In genomic region chr3:112086018-112086854, GRCh38 we compare ENCODE assay signal across 1 cellular context.
A peak's percentile ranks its signal among the peaks of the same experiment; 100 is the strongest.
TF ChIP-seq lines count a peak whose summit lies in the region.

Gene C3orf52, plus strand, starts transcription at chr3:112086389. Its CDS starts 19 bp downstream, at chr3:112086408.

TF ChIP-seq in K562, 482 proteins besides CTCF, POLR2A, EP300 and RAD21 (continued from another document and continues in another):
- TF ChIP-seq, protein P1, sequence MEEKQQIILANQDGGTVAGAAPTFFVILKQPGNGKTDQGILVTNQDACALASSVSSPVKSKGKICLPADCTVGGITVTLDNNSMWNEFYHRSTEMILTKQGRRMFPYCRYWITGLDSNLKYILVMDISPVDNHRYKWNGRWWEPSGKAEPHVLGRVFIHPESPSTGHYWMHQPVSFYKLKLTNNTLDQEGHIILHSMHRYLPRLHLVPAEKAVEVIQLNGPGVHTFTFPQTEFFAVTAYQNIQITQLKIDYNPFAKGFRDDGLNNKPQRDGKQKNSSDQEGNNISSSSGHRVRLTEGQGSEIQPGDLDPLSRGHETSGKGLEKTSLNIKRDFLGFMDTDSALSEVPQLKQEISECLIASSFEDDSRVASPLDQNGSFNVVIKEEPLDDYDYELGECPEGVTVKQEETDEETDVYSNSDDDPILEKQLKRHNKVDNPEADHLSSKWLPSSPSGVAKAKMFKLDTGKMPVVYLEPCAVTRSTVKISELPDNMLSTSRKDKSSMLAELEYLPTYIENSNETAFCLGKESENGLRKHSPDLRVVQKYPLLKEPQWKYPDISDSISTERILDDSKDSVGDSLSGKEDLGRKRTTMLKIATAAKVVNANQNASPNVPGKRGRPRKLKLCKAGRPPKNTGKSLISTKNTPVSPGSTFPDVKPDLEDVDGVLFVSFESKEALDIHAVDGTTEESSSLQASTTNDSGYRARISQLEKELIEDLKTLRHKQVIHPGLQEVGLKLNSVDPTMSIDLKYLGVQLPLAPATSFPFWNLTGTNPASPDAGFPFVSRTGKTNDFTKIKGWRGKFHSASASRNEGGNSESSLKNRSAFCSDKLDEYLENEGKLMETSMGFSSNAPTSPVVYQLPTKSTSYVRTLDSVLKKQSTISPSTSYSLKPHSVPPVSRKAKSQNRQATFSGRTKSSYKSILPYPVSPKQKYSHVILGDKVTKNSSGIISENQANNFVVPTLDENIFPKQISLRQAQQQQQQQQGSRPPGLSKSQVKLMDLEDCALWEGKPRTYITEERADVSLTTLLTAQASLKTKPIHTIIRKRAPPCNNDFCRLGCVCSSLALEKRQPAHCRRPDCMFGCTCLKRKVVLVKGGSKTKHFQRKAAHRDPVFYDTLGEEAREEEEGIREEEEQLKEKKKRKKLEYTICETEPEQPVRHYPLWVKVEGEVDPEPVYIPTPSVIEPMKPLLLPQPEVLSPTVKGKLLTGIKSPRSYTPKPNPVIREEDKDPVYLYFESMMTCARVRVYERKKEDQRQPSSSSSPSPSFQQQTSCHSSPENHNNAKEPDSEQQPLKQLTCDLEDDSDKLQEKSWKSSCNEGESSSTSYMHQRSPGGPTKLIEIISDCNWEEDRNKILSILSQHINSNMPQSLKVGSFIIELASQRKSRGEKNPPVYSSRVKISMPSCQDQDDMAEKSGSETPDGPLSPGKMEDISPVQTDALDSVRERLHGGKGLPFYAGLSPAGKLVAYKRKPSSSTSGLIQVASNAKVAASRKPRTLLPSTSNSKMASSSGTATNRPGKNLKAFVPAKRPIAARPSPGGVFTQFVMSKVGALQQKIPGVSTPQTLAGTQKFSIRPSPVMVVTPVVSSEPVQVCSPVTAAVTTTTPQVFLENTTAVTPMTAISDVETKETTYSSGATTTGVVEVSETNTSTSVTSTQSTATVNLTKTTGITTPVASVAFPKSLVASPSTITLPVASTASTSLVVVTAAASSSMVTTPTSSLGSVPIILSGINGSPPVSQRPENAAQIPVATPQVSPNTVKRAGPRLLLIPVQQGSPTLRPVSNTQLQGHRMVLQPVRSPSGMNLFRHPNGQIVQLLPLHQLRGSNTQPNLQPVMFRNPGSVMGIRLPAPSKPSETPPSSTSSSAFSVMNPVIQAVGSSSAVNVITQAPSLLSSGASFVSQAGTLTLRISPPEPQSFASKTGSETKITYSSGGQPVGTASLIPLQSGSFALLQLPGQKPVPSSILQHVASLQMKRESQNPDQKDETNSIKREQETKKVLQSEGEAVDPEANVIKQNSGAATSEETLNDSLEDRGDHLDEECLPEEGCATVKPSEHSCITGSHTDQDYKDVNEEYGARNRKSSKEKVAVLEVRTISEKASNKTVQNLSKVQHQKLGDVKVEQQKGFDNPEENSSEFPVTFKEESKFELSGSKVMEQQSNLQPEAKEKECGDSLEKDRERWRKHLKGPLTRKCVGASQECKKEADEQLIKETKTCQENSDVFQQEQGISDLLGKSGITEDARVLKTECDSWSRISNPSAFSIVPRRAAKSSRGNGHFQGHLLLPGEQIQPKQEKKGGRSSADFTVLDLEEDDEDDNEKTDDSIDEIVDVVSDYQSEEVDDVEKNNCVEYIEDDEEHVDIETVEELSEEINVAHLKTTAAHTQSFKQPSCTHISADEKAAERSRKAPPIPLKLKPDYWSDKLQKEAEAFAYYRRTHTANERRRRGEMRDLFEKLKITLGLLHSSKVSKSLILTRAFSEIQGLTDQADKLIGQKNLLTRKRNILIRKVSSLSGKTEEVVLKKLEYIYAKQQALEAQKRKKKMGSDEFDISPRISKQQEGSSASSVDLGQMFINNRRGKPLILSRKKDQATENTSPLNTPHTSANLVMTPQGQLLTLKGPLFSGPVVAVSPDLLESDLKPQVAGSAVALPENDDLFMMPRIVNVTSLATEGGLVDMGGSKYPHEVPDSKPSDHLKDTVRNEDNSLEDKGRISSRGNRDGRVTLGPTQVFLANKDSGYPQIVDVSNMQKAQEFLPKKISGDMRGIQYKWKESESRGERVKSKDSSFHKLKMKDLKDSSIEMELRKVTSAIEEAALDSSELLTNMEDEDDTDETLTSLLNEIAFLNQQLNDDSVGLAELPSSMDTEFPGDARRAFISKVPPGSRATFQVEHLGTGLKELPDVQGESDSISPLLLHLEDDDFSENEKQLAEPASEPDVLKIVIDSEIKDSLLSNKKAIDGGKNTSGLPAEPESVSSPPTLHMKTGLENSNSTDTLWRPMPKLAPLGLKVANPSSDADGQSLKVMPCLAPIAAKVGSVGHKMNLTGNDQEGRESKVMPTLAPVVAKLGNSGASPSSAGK (IDR thresholded peaks at IDR 0.05): peak; percentile 97
- TF ChIP-seq FOXM1 (IDR thresholded peaks at IDR 0.05; ENCODE audit: low read depth): no peak
- no peak for TF ChIP-seq FOXM1 (CRISPR knock-in tag; IDR thresholded peaks at IDR 0.05; ENCODE audit: low read depth)
- no peak for TF ChIP-seq ZNF785 (CRISPR knock-in tag; IDR thresholded peaks at IDR 0.05)
- no peak for TF ChIP-seq MAFF (IDR thresholded peaks at IDR 0.05; ENCODE audit: low read length)
- no peak for TF ChIP-seq USF1 (CRISPR knock-in tag; IDR thresholded peaks at IDR 0.05)
- TF ChIP-seq HES1 (IDR thresholded peaks at IDR 0.05; ENCODE audit: low read depth): no peak
- TF ChIP-seq, protein P2, sequence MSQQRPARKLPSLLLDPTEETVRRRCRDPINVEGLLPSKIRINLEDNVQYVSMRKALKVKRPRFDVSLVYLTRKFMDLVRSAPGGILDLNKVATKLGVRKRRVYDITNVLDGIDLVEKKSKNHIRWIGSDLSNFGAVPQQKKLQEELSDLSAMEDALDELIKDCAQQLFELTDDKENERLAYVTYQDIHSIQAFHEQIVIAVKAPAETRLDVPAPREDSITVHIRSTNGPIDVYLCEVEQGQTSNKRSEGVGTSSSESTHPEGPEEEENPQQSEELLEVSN (IDR thresholded peaks at IDR 0.05; ENCODE audit: borderline replicate concordance in 1 of 2, extremely low read depth in 1 of 2, insufficient read depth in 1 of 2, insufficient read length in 1 of 2, low read depth in 1 of 2, low read length in 1 of 2, poor library complexity in 1 of 2, severe bottlenecking in 1 of 2): peak; percentile 86 to 91
- TF ChIP-seq POU5F1 (IDR thresholded peaks at IDR 0.05; ENCODE audit: borderline replicate concordance, low read depth, low read length, partially characterized antibody): no peak
- TF ChIP-seq, protein P3, sequence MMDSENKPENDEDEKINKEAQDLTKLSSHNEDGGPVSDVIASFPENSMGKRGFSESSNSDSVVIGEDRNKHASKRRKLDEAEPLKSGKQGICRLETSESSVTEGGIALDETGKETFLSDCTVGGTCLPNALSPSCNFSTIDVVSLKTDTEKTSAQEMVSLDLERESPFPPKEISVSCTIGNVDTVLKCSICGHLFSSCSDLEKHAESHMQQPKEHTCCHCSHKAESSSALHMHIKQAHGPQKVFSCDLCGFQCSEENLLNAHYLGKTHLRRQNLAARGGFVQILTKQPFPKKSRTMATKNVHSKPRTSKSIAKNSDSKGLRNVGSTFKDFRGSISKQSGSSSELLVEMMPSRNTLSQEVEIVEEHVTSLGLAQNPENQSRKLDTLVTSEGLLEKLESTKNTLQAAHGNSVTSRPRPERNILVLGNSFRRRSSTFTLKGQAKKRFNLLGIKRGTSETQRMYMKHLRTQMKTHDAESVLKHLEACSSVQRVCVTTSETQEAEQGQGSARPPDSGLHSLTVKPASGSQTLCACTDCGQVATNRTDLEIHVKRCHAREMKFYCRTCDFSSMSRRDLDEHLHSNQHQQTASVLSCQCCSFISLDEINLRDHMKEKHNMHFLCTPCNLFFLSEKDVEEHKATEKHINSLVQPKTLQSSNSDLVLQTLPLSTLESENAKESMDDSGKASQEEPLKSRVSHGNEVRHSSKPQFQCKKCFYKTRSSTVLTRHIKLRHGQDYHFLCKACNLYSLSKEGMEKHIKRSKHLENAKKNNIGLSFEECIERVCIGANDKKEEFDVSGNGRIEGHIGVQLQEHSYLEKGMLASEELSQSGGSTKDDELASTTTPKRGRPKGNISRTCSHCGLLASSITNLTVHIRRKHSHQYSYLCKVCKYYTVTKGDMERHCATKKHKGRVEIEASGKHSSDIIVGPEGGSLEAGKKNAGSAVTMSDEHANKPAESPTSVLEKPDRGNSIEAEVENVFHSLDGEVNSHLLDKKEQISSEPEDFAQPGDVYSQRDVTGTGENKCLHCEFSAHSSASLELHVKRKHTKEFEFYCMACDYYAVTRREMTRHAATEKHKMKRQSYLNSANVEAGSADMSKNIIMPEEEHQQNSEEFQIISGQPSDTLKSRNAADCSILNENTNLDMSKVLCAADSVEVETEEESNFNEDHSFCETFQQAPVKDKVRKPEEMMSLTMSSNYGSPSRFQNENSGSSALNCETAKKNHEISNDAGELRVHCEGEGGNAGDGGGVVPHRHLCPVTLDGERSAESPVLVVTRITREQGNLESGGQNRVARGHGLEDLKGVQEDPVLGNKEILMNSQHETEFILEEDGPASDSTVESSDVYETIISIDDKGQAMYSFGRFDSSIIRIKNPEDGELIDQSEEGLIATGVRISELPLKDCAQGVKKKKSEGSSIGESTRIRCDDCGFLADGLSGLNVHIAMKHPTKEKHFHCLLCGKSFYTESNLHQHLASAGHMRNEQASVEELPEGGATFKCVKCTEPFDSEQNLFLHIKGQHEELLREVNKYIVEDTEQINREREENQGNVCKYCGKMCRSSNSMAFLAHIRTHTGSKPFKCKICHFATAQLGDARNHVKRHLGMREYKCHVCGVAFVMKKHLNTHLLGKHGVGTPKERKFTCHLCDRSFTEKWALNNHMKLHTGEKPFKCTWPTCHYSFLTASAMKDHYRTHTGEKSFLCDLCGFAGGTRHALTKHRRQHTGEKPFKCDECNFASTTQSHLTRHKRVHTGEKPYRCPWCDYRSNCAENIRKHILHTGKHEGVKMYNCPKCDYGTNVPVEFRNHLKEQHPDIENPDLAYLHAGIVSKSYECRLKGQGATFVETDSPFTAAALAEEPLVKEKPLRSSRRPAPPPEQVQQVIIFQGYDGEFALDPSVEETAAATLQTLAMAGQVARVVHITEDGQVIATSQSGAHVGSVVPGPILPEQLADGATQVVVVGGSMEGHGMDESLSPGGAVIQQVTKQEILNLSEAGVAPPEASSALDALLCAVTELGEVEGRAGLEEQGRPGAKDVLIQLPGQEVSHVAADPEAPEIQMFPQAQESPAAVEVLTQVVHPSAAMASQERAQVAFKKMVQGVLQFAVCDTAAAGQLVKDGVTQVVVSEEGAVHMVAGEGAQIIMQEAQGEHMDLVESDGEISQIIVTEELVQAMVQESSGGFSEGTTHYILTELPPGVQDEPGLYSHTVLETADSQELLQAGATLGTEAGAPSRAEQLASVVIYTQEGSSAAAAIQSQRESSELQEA (IDR thresholded peaks at IDR 0.05; ENCODE audit: low read depth): no peak
- TF ChIP-seq ETV1 (tag; conservative IDR thresholded peaks at IDR 0.05; ENCODE audit: low read depth): no peak
- TF ChIP-seq MTA3 (IDR thresholded peaks at IDR 0.05; ENCODE audit: borderline replicate concordance): peak; percentile 49; the same call in 1 of the 2 replicates
- no peak for TF ChIP-seq RBM39 (optimal IDR thresholded peaks at IDR 0.05; ENCODE audit: low read depth, low read length)
- TF ChIP-seq, protein P4, sequence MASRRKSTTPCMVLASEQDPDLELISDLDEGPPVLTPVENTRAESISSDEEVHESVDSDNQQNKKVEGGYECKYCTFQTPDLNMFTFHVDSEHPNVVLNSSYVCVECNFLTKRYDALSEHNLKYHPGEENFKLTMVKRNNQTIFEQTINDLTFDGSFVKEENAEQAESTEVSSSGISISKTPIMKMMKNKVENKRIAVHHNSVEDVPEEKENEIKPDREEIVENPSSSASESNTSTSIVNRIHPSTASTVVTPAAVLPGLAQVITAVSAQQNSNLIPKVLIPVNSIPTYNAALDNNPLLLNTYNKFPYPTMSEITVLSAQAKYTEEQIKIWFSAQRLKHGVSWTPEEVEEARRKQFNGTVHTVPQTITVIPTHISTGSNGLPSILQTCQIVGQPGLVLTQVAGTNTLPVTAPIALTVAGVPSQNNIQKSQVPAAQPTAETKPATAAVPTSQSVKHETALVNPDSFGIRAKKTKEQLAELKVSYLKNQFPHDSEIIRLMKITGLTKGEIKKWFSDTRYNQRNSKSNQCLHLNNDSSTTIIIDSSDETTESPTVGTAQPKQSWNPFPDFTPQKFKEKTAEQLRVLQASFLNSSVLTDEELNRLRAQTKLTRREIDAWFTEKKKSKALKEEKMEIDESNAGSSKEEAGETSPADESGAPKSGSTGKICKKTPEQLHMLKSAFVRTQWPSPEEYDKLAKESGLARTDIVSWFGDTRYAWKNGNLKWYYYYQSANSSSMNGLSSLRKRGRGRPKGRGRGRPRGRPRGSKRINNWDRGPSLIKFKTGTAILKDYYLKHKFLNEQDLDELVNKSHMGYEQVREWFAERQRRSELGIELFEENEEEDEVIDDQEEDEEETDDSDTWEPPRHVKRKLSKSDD (conservative IDR thresholded peaks at IDR 0.05; ENCODE audit: low read length): no peak
- TF ChIP-seq STAT5B (CRISPR knock-in tag; IDR thresholded peaks at IDR 0.05): no peak
- no peak for TF ChIP-seq FOXP1 (CRISPR knock-in tag; IDR thresholded peaks at IDR 0.05)
- TF ChIP-seq, protein P5, sequence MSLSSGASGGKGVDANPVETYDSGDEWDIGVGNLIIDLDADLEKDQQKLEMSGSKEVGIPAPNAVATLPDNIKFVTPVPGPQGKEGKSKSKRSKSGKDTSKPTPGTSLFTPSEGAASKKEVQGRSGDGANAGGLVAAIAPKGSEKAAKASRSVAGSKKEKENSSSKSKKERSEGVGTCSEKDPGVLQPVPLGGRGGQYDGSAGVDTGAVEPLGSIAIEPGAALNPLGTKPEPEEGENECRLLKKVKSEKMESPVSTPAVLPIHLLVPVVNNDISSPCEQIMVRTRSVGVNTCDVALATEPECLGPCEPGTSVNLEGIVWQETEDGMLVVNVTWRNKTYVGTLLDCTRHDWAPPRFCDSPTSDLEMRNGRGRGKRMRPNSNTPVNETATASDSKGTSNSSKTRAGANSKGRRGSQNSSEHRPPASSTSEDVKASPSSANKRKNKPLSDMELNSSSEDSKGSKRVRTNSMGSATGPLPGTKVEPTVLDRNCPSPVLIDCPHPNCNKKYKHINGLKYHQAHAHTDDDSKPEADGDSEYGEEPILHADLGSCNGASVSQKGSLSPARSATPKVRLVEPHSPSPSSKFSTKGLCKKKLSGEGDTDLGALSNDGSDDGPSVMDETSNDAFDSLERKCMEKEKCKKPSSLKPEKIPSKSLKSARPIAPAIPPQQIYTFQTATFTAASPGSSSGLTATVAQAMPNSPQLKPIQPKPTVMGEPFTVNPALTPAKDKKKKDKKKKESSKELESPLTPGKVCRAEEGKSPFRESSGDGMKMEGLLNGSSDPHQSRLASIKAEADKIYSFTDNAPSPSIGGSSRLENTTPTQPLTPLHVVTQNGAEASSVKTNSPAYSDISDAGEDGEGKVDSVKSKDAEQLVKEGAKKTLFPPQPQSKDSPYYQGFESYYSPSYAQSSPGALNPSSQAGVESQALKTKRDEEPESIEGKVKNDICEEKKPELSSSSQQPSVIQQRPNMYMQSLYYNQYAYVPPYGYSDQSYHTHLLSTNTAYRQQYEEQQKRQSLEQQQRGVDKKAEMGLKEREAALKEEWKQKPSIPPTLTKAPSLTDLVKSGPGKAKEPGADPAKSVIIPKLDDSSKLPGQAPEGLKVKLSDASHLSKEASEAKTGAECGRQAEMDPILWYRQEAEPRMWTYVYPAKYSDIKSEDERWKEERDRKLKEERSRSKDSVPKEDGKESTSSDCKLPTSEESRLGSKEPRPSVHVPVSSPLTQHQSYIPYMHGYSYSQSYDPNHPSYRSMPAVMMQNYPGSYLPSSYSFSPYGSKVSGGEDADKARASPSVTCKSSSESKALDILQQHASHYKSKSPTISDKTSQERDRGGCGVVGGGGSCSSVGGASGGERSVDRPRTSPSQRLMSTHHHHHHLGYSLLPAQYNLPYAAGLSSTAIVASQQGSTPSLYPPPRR (CRISPR knock-in tag; IDR thresholded peaks at IDR 0.05; ENCODE audit: borderline replicate concordance): no peak
- no peak for TF ChIP-seq ESRRB (CRISPR knock-in tag; IDR thresholded peaks at IDR 0.05; ENCODE audit: borderline replicate concordance)
